Comparison of ENCODE assay signal across 2 cellular contexts in the genomic region with DNA sequence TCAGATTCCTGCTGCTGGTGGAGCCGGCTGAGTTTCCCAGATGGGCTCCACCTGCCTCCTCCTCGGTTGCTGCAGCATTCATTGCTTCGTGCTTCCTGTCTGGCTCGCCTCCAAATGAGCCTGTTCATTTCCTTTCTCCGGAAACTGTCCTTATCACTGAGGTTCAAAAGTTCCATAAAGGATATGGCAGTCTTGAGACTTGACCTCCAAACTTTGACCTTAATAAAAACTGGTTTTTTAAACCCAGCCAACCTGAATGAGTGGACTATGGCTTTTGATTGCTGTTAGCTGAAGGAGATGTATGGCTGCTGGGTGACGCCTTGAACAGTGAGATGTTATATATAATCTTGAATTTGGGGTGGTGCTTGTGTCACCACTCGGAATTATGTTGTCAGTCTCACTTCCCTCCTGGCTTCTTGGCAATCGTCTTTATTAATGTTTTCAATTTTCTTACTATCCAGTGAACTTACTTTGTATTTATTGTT.
TF ChIP-seq lines count a peak whose summit lies in the region.

No MANE protein-coding gene starts in this region.

TF ChIP-seq in SK-N-SH treated with all-trans-retinoic acid at 6 μM for 48 hours, 23 proteins besides CTCF, POLR2A, EP300 and RAD21 (continued from another document):
- TF ChIP-seq, protein P1, sequence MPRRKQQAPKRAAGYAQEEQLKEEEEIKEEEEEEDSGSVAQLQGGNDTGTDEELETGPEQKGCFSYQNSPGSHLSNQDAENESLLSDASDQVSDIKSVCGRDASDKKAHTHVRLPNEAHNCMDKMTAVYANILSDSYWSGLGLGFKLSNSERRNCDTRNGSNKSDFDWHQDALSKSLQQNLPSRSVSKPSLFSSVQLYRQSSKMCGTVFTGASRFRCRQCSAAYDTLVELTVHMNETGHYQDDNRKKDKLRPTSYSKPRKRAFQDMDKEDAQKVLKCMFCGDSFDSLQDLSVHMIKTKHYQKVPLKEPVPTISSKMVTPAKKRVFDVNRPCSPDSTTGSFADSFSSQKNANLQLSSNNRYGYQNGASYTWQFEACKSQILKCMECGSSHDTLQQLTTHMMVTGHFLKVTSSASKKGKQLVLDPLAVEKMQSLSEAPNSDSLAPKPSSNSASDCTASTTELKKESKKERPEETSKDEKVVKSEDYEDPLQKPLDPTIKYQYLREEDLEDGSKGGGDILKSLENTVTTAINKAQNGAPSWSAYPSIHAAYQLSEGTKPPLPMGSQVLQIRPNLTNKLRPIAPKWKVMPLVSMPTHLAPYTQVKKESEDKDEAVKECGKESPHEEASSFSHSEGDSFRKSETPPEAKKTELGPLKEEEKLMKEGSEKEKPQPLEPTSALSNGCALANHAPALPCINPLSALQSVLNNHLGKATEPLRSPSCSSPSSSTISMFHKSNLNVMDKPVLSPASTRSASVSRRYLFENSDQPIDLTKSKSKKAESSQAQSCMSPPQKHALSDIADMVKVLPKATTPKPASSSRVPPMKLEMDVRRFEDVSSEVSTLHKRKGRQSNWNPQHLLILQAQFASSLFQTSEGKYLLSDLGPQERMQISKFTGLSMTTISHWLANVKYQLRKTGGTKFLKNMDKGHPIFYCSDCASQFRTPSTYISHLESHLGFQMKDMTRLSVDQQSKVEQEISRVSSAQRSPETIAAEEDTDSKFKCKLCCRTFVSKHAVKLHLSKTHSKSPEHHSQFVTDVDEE (CRISPR knock-in tag; IDR thresholded peaks at IDR 0.05): peak; percentile 78; the same call in 1 of the 2 replicates
- peak; percentile 35; the same call in 1 of the 2 replicates for TF ChIP-seq ZNF8 (CRISPR knock-in tag; IDR thresholded peaks at IDR 0.05)

TF ChIP-seq in H1, 55 proteins besides CTCF, POLR2A, EP300 and RAD21 (continued from another document):
- no peak for TF ChIP-seq SUZ12 (IDR thresholded peaks at IDR 0.05; ENCODE audit: low read length)
- TF ChIP-seq, protein P2, sequence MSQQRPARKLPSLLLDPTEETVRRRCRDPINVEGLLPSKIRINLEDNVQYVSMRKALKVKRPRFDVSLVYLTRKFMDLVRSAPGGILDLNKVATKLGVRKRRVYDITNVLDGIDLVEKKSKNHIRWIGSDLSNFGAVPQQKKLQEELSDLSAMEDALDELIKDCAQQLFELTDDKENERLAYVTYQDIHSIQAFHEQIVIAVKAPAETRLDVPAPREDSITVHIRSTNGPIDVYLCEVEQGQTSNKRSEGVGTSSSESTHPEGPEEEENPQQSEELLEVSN (IDR thresholded peaks at IDR 0.05): no peak
- TF ChIP-seq SIRT6 (IDR thresholded peaks at IDR 0.05; ENCODE audit: low read length): no peak
- TF ChIP-seq GABPA (IDR thresholded peaks at IDR 0.05; ENCODE audit: borderline replicate concordance, insufficient read depth, low read length): no peak
- no peak for TF ChIP-seq POLR2AphosphoS5 (IDR thresholded peaks at IDR 0.05; ENCODE audit: low read depth, low read length)
